In genomic region chr1:116514708-116515525, GRCh38 we compare ENCODE assay signal across 8 cellular contexts. TPM values are rescaled to one million over a fixed set of nuclear protein-coding genes. Genes with fewer than 3 reads are reported as not detected.
A peak's percentile ranks its signal among the peaks of the same experiment; 100 is the strongest.
DNase-seq lines count a peak whose midpoint lies in the region; ATAC-seq lines count a peak whose summit lies in the region.

No MANE protein-coding gene starts in this region.

- H3K27ac Mint-ChIP-seq in central memory CD8-positive, alpha-beta T cell (ENCODE audit: low read depth) = peak overlapping the region; percentile 100

- H3K4me1 Mint-ChIP-seq in central memory CD8-positive, alpha-beta T cell = peaks cover 67% of the 10 kb centered on the region

- H3K9me3 Mint-ChIP-seq in central memory CD8-positive, alpha-beta T cell = peaks cover 6% of the 10 kb centered on the region

- DNase-seq in activated CD4-positive, alpha-beta T cell treated with anti-CD3 and anti-CD28 coated beads for 24 hours (ENCODE audit: low read depth in 2 of 2) = peak; percentile 21 to 37
- no peak for DNase-seq in activated CD4-positive, alpha-beta T cell treated with anti-CD3 and anti-CD28 coated beads for 1 hour
- DNase-seq in T-helper 22 cell (ENCODE audit: low read depth) (peak; percentile 76), ecto neural progenitor cell (ENCODE audit: low spot score) (no peak), ureter (ENCODE audit: low spot score) (no peak)
- DNase-seq in central memory CD8-positive, alpha-beta T cell (ENCODE audit: low spot score in 2 of 2) = peak; percentile 44 to 65
- DNase-seq in stimulated activated CD8-positive, alpha-beta memory T cell treated with anti-CD3 and anti-CD28 coated beads, Interleukin-15, amount 100 ng/mL, for 48 hours (ENCODE audit: low read depth in 2 of 2) = peak; percentile 68 to 74

- ATAC-seq in HG03135 (IDR thresholded peaks at IDR 0.05; ENCODE audit: unreplicated experiment) = peak; percentile 73
- peak; percentile 72 for ATAC-seq in central memory CD8-positive, alpha-beta T cell (replicated peaks; ENCODE audit: extremely low read depth, poor library complexity, severe bottlenecking)

- peak overlapping the region; percentile 66 for H3K4me3 Mint-ChIP-seq in central memory CD8-positive, alpha-beta T cell

- no peaks in the 10 kb centered on the region for H3K27me3 Mint-ChIP-seq in central memory CD8-positive, alpha-beta T cell

- peaks cover 13% of the 10 kb centered on the region for H3K36me3 Mint-ChIP-seq in central memory CD8-positive, alpha-beta T cell (ENCODE audit: insufficient read depth)

RNA-seq across cellular contexts. Expression of gene CD58, which starts 55.9 kb away (rescaled TPM):
- total RNA-seq in ureter = 24.5 TPM

Comparison
In these comparisons a context has a peak if more than half of its experiments do, and no peak if none do; other contexts are left out.
1. DNase-seq: peak in activated CD4-positive, alpha-beta T cell treated with anti-CD3 and anti-CD28 coated beads for 24 hours (2 of 2), T-helper 22 cell (single experiment), central memory CD8-positive, alpha-beta T cell (2 of 2) and stimulated activated CD8-positive, alpha-beta memory T cell treated with anti-CD3 and anti-CD28 coated beads, Interleukin-15, amount 100 ng/mL, for 48 hours (2 of 2); none in activated CD4-positive, alpha-beta T cell treated with anti-CD3 and anti-CD28 coated beads for 1 hour (single experiment), ecto neural progenitor cell (single experiment) and ureter (single experiment).